ENCODE assay signal across 13 cellular contexts in genomic region chr12:46944104-46944503, GRCh38.
A peak's percentile ranks its signal among the peaks of the same experiment; 100 is the strongest.
DNase-seq lines count a peak whose midpoint lies in the region; ATAC-seq and TF ChIP-seq lines count a peak whose summit lies in the region.
"Had no signal": no experiment of that assay in that cellular context is flagged by ENCODE, and none has a peak within 500 bp of the region (broad histone marks: within the 10 kb centered on the region; RNA-seq: fewer than 3 reads in every experiment).

No MANE protein-coding gene starts in this region.

- no peaks in the 10 kb centered on the region for H3K27me3 ChIP-seq in OCI-LY3 (ENCODE audit: low read depth, low read length)
- no peaks in the 10 kb centered on the region for H3K27me3 ChIP-seq in CD8-positive, alpha-beta memory T cell (ENCODE audit: insufficient read depth, low read length, poor library complexity, severe bottlenecking)
- H3K27me3 ChIP-seq: BLaER1 treated with 17β-estradiol and CSF1 and Interleukin-3, amounts not matched to agents 10 nM and 100 nM had no signal

- CTCF ChIA-PET in CD8-positive, alpha-beta memory T cell (lab: Charles Lee): no interaction called here

- no peaks in the 10 kb centered on the region for H3K4me1 ChIP-seq in OCI-LY3 (ENCODE audit: low read length)
- H3K4me1 ChIP-seq in CD8-positive, alpha-beta memory T cell (ENCODE audit: insufficient read depth, low read length): no peaks in the 10 kb centered on the region

- H4K20me1 ChIP-seq in OCI-LY3 (ENCODE audit: insufficient read depth, low read length): no peaks in the 10 kb centered on the region
- H4K20me1 ChIP-seq: BLaER1 treated with 17β-estradiol and CSF1 and Interleukin-3, amounts not matched to agents 10 nM and 100 nM had no signal

- H3K4me3 ChIP-seq in OCI-LY3 (ENCODE audit: low read length) (no peak overlapping the region), retinal pigment epithelial cell (ENCODE audit: low read length) (no peak overlapping the region)
- H3K4me3 ChIP-seq in CD8-positive, alpha-beta memory T cell (ENCODE audit: low read length): no peak overlapping the region
- H3K4me3 ChIP-seq: BLaER1 treated with 17β-estradiol and CSF1 and Interleukin-3, amounts not matched to agents 10 nM and 100 nM had no signal

- no peaks in the 10 kb centered on the region for H3K4me1 Mint-ChIP-seq in activated T-helper 2 cell treated with anti-CD3 and anti-CD28 coated beads, Interferon-gamma antibody, Interleukin-2, Interleukin-4, amounts not matched to agents 10 μg/mL and 5 μg/mL and 100 μg/mL, durations not matched to agents 14 hours and 24 hours and 36 hours (ENCODE audit: low read depth)
- no peaks in the 10 kb centered on the region for H3K4me1 Mint-ChIP-seq in CD8-positive, alpha-beta memory T cell
- H3K4me1 Mint-ChIP-seq: neural crest cell had no signal

- H3K36me3 ChIP-seq in OCI-LY3 (replicated peaks; ENCODE audit: low read depth, low read length): no peaks in the 10 kb centered on the region
- no peaks in the 10 kb centered on the region for H3K36me3 ChIP-seq in CD8-positive, alpha-beta memory T cell (ENCODE audit: insufficient read depth, low read length)
- H3K36me3 ChIP-seq: BLaER1 treated with 17β-estradiol and CSF1 and Interleukin-3, amounts not matched to agents 10 nM and 100 nM had no signal

- H3K9ac ChIP-seq in OCI-LY3 (ENCODE audit: low read length): no peak overlapping the region
- H3K9ac ChIP-seq: BLaER1 treated with 17β-estradiol and CSF1 and Interleukin-3, amounts not matched to agents 10 nM and 100 nM had no signal

- H3K27ac Mint-ChIP-seq in activated T-helper 2 cell treated with anti-CD3 and anti-CD28 coated beads, Interferon-gamma antibody, Interleukin-2, Interleukin-4, amounts not matched to agents 10 μg/mL and 5 μg/mL and 100 μg/mL, durations not matched to agents 14 hours and 24 hours and 36 hours: no peak overlapping the region
- no peak overlapping the region for H3K27ac Mint-ChIP-seq in CD8-positive, alpha-beta memory T cell
- H3K27ac Mint-ChIP-seq: activated T-cell treated with anti-CD3 and anti-CD28 coated beads, Interleukin-2, amount 50 U/mL, for 72 hours had no signal

- peak; percentile 55 for ATAC-seq in esophagus mucosa
- ATAC-seq: activated T-cell treated with anti-CD3 and anti-CD28 coated beads, Interleukin-2, amount 50 U/mL, for 72 hours had no signal

- no peak overlapping the region for H2AFZ ChIP-seq in OCI-LY3 (ENCODE audit: low read depth, low read length)

- peak; percentile 9 to 30 for DNase-seq in SHP77 (lab: John Stamatoyannopoulos, UW)
- DNase-seq in SHP77 treated with DMSO at 0.1 percent for 48 hours (lab: John Stamatoyannopoulos, UW): no peak
- DNase-seq in retinal pigment epithelial cell (ENCODE audit: low read depth): peak; percentile 62
- no peak for DNase-seq in activated T-helper 2 cell treated with anti-CD3 and anti-CD28 coated beads, Interferon-gamma antibody, Interleukin-2, Interleukin-4, amounts not matched to agents 10 μg/mL and 5 μg/mL and 100 μg/mL, durations not matched to agents 14 hours and 24 hours and 36 hours (ENCODE audit: low spot score)
- no peak for DNase-seq in activated naive CD4-positive, alpha-beta T cell treated with Interleukin-2 at 50 U/mL for 16 hours
- no peak for DNase-seq in CD8-positive, alpha-beta memory T cell
- DNase-seq: activated T-cell treated with anti-CD3 and anti-CD28 coated beads, Interleukin-2, amount 50 U/mL, for 72 hours; foreskin melanocyte; KBM-7 had no signal

- no peaks in the 10 kb centered on the region for H3K9me3 Mint-ChIP-seq in activated T-helper 2 cell treated with anti-CD3 and anti-CD28 coated beads, Interferon-gamma antibody, Interleukin-2, Interleukin-4, amounts not matched to agents 10 μg/mL and 5 μg/mL and 100 μg/mL, durations not matched to agents 14 hours and 24 hours and 36 hours
- H3K9me3 Mint-ChIP-seq in CD8-positive, alpha-beta memory T cell: no peaks in the 10 kb centered on the region
- H3K9me3 Mint-ChIP-seq: activated T-cell treated with anti-CD3 and anti-CD28 coated beads, Interleukin-2, amount 50 U/mL, for 72 hours; neural crest cell had no signal

- H3K27ac ChIP-seq in OCI-LY3 (ENCODE audit: low read length): no peak overlapping the region
- no peak overlapping the region for H3K27ac ChIP-seq in CD8-positive, alpha-beta memory T cell (ENCODE audit: low read depth, low read length)
- H3K27ac ChIP-seq: BLaER1 treated with 17β-estradiol and CSF1 and Interleukin-3, amounts not matched to agents 10 nM and 100 nM had no signal

- no peaks in the 10 kb centered on the region for H3K27me3 Mint-ChIP-seq in activated T-helper 2 cell treated with anti-CD3 and anti-CD28 coated beads, Interferon-gamma antibody, Interleukin-2, Interleukin-4, amounts not matched to agents 10 μg/mL and 5 μg/mL and 100 μg/mL, durations not matched to agents 14 hours and 24 hours and 36 hours (ENCODE audit: low read depth)
- peaks cover 4 to 8% of the 10 kb centered on the region in 2 donors for H3K27me3 Mint-ChIP-seq in CD8-positive, alpha-beta memory T cell

- H3K4me2 ChIP-seq in OCI-LY3 (ENCODE audit: low read length): no peak overlapping the region
- H3K4me2 ChIP-seq: BLaER1 treated with 17β-estradiol and CSF1 and Interleukin-3, amounts not matched to agents 10 nM and 100 nM had no signal

- H3K9me3 ChIP-seq in OCI-LY3 (ENCODE audit: insufficient read depth, low read length): no peaks in the 10 kb centered on the region
- H3K9me3 ChIP-seq in CD8-positive, alpha-beta memory T cell (ENCODE audit: low read length): no peaks in the 10 kb centered on the region
- H3K9me3 ChIP-seq: BLaER1 treated with 17β-estradiol and CSF1 and Interleukin-3, amounts not matched to agents 10 nM and 100 nM had no signal

- POLR2A ChIA-PET in CD8-positive, alpha-beta memory T cell (lab: Charles Lee): no interaction called here

- H3K79me2 ChIP-seq in OCI-LY3 (ENCODE audit: low read length): no peaks in the 10 kb centered on the region

- intact Hi-C loops in activated T-helper 2 cell treated with anti-CD3 and anti-CD28 coated beads, Interferon-gamma antibody, Interleukin-2, Interleukin-4, amounts not matched to agents 10 μg/mL and 5 μg/mL and 100 μg/mL, durations not matched to agents 14 hours and 24 hours and 36 hours (cut with micrococcal nuclease): no loop called here

- H3K4me3 Mint-ChIP-seq in activated T-helper 2 cell treated with anti-CD3 and anti-CD28 coated beads, Interferon-gamma antibody, Interleukin-2, Interleukin-4, amounts not matched to agents 10 μg/mL and 5 μg/mL and 100 μg/mL, durations not matched to agents 14 hours and 24 hours and 36 hours (ENCODE audit: low read depth): no peak overlapping the region
- H3K4me3 Mint-ChIP-seq in CD8-positive, alpha-beta memory T cell: no peak overlapping the region
- H3K4me3 Mint-ChIP-seq: activated T-cell treated with anti-CD3 and anti-CD28 coated beads, Interleukin-2, amount 50 U/mL, for 72 hours; neural crest cell had no signal

- TF ChIP-seq CTCF in OCI-LY3 (IDR thresholded peaks at IDR 0.05; ENCODE audit: low read depth, low read length) (peak; percentile 32), retinal pigment epithelial cell (conservative IDR thresholded peaks at IDR 0.05; ENCODE audit: low read depth, low read length) (peak; percentile 48)

- H3K36me3 Mint-ChIP-seq in activated T-helper 2 cell treated with anti-CD3 and anti-CD28 coated beads, Interferon-gamma antibody, Interleukin-2, Interleukin-4, amounts not matched to agents 10 μg/mL and 5 μg/mL and 100 μg/mL, durations not matched to agents 14 hours and 24 hours and 36 hours (ENCODE audit: low read depth): no peaks in the 10 kb centered on the region
- no peaks in the 10 kb centered on the region for H3K36me3 Mint-ChIP-seq in CD8-positive, alpha-beta memory T cell

Comparison
In these comparisons a context has a peak if more than half of its experiments do, and no peak if none do; other contexts are left out.
1. DNase-seq: peak in SHP77 (2 of 2) and retinal pigment epithelial cell (single experiment); none in SHP77 treated with DMSO at 0.1 percent for 48 hours (single experiment), activated T-helper 2 cell treated with anti-CD3 and anti-CD28 coated beads, Interferon-gamma antibody, Interleukin-2, Interleukin-4, amounts not matched to agents 10 μg/mL and 5 μg/mL and 100 μg/mL, durations not matched to agents 14 hours and 24 hours and 36 hours (single experiment), activated naive CD4-positive, alpha-beta T cell treated with Interleukin-2 at 50 U/mL for 16 hours (single experiment) and CD8-positive, alpha-beta memory T cell (0 of 5).